In genomic region chr17:2936351-2936750, GRCh38 we compare ENCODE assay signal across 1 cellular context.
TF ChIP-seq lines count a peak whose summit lies in the region.

No MANE protein-coding gene starts in this region.

TF ChIP-seq in WTC11, 78 proteins besides CTCF, POLR2A, EP300 and RAD21 (continued from another document):
- TF ChIP-seq ERG (CRISPR knock-in tag; IDR thresholded peaks at IDR 0.05) (no peak), CREM (CRISPR knock-in tag; IDR thresholded peaks at IDR 0.05) (no peak), TEAD1 (CRISPR knock-in tag; IDR thresholded peaks at IDR 0.05) (no peak), ZMAT4 (CRISPR knock-in tag; IDR thresholded peaks at IDR 0.05) (no peak), CREB1 (CRISPR knock-in tag; IDR thresholded peaks at IDR 0.05) (no peak), AFF4 (CRISPR knock-in tag; IDR thresholded peaks at IDR 0.05; ENCODE audit: borderline replicate concordance) (no peak), AR (CRISPR knock-in tag; IDR thresholded peaks at IDR 0.05) (no peak), SOX15 (CRISPR knock-in tag; IDR thresholded peaks at IDR 0.05) (no peak), JUN (CRISPR knock-in tag; IDR thresholded peaks at IDR 0.05) (no peak), STAT6 (CRISPR knock-in tag; conservative IDR thresholded peaks at IDR 0.05; ENCODE audit: low read depth) (no peak), IRF1 (CRISPR knock-in tag; IDR thresholded peaks at IDR 0.05) (no peak), E2F1 (CRISPR knock-in tag; IDR thresholded peaks at IDR 0.05) (no peak), PRDM15 (CRISPR knock-in tag; IDR thresholded peaks at IDR 0.05) (no peak), ZNF263 (CRISPR knock-in tag; IDR thresholded peaks at IDR 0.05; ENCODE audit: low read depth) (no peak), ZNF532 (CRISPR knock-in tag; IDR thresholded peaks at IDR 0.05; ENCODE audit: borderline replicate concordance) (no peak), ZNF671 (CRISPR knock-in tag; IDR thresholded peaks at IDR 0.05) (no peak), NR2C2 (CRISPR knock-in tag; IDR thresholded peaks at IDR 0.05) (no peak)
TF ChIP-seq in WTC11: peak in this region for 0.
